In the genomic region with DNA sequence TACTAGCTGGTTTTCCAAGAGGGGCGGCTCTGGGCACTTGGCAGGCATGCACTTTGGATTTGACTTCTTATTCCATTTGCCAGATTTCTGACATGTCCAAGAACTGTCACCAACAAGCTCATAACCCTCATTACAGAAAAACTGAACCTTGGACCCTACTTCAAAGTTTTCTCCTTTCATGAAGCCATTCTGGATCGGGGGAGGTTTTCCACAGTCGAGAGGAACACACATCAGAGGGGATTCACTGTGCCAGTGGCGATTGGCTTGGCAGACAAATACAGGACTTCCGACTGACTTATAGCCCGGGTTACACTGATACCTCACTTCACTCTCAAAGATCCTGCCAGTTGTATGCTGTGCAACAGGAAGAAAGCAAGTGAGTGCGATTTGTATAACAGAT, we compare ENCODE assay signal across 11 cellular contexts.
"Had no signal": no experiment of that assay in that cellular context is flagged by ENCODE, and none has a peak within 500 bp of the region (broad histone marks: within the 10 kb centered on the region; RNA-seq: fewer than 3 reads in every experiment).

No MANE protein-coding gene starts in this region.

- H3K27ac ChIP-seq: GM23248 had no signal

- DNase-seq: GM23248, GOT3, H7, H9, HCEC 1CT, HFFc6 had no signal

- H3K4me1 ChIP-seq: HAP-1 had no signal

- H3K9me3 ChIP-seq: HAP-1 had no signal

- H3K36me3 ChIP-seq: HAP-1 had no signal

- H3K4me3 ChIP-seq: GM23248, GM23338, HAP-1 had no signal

- H3K9ac ChIP-seq: GM23248 had no signal

- FAIRE-seq: H1, H54 had no signal

- ATAC-seq: GM23338, HCT116 had no signal
